Comparison of ENCODE assay signal across 1 cellular context in the genomic region with DNA sequence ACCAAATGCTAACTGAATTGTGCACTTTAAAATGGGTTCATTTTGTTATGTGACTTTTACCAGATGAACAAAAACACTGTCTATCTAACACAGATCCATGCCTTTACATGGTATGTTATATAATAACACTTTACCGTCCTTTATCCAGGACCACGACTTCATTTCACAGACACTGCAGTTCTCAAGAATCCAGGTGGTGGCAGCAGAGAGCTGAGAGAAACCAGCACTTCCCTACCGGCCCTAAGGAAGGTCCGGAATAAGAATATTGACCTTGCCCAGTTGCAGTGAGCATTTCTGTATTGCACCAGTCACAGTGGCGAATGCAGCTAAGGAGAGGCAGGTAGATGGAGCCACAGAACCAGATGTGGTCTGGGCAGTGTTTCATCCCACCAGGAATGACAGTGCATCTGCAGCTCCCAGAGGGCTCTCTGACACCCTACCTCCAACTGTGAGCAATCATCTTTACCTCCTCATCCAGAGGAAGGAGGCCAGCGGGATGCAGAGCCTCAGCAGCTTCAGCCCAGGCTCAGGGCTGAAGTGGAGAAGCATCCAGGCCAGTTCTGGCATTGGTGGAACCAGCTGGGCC.
TF ChIP-seq lines count a peak whose summit lies in the region.

No MANE protein-coding gene starts in this region.

TF ChIP-seq in H1, 55 proteins besides CTCF, POLR2A, EP300 and RAD21 (continued from another document):
- TF ChIP-seq, protein P1, sequence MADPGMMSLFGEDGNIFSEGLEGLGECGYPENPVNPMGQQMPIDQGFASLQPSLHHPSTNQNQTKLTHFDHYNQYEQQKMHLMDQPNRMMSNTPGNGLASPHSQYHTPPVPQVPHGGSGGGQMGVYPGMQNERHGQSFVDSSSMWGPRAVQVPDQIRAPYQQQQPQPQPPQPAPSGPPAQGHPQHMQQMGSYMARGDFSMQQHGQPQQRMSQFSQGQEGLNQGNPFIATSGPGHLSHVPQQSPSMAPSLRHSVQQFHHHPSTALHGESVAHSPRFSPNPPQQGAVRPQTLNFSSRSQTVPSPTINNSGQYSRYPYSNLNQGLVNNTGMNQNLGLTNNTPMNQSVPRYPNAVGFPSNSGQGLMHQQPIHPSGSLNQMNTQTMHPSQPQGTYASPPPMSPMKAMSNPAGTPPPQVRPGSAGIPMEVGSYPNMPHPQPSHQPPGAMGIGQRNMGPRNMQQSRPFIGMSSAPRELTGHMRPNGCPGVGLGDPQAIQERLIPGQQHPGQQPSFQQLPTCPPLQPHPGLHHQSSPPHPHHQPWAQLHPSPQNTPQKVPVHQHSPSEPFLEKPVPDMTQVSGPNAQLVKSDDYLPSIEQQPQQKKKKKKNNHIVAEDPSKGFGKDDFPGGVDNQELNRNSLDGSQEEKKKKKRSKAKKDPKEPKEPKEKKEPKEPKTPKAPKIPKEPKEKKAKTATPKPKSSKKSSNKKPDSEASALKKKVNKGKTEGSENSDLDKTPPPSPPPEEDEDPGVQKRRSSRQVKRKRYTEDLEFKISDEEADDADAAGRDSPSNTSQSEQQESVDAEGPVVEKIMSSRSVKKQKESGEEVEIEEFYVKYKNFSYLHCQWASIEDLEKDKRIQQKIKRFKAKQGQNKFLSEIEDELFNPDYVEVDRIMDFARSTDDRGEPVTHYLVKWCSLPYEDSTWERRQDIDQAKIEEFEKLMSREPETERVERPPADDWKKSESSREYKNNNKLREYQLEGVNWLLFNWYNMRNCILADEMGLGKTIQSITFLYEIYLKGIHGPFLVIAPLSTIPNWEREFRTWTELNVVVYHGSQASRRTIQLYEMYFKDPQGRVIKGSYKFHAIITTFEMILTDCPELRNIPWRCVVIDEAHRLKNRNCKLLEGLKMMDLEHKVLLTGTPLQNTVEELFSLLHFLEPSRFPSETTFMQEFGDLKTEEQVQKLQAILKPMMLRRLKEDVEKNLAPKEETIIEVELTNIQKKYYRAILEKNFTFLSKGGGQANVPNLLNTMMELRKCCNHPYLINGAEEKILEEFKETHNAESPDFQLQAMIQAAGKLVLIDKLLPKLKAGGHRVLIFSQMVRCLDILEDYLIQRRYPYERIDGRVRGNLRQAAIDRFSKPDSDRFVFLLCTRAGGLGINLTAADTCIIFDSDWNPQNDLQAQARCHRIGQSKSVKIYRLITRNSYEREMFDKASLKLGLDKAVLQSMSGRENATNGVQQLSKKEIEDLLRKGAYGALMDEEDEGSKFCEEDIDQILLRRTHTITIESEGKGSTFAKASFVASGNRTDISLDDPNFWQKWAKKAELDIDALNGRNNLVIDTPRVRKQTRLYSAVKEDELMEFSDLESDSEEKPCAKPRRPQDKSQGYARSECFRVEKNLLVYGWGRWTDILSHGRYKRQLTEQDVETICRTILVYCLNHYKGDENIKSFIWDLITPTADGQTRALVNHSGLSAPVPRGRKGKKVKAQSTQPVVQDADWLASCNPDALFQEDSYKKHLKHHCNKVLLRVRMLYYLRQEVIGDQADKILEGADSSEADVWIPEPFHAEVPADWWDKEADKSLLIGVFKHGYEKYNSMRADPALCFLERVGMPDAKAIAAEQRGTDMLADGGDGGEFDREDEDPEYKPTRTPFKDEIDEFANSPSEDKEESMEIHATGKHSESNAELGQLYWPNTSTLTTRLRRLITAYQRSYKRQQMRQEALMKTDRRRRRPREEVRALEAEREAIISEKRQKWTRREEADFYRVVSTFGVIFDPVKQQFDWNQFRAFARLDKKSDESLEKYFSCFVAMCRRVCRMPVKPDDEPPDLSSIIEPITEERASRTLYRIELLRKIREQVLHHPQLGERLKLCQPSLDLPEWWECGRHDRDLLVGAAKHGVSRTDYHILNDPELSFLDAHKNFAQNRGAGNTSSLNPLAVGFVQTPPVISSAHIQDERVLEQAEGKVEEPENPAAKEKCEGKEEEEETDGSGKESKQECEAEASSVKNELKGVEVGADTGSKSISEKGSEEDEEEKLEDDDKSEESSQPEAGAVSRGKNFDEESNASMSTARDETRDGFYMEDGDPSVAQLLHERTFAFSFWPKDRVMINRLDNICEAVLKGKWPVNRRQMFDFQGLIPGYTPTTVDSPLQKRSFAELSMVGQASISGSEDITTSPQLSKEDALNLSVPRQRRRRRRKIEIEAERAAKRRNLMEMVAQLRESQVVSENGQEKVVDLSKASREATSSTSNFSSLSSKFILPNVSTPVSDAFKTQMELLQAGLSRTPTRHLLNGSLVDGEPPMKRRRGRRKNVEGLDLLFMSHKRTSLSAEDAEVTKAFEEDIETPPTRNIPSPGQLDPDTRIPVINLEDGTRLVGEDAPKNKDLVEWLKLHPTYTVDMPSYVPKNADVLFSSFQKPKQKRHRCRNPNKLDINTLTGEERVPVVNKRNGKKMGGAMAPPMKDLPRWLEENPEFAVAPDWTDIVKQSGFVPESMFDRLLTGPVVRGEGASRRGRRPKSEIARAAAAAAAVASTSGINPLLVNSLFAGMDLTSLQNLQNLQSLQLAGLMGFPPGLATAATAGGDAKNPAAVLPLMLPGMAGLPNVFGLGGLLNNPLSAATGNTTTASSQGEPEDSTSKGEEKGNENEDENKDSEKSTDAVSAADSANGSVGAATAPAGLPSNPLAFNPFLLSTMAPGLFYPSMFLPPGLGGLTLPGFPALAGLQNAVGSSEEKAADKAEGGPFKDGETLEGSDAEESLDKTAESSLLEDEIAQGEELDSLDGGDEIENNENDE (IDR thresholded peaks at IDR 0.05; ENCODE audit: insufficient replicate concordance, low read length), result no peak
- TF ChIP-seq TAF1 (IDR thresholded peaks at IDR 0.05; ENCODE audit: low read depth, low read length) (no peak), POU5F1 (IDR thresholded peaks at IDR 0.05; ENCODE audit: low read depth, low read length) (no peak), BRCA1 (IDR thresholded peaks at IDR 0.05; ENCODE audit: low read depth, low read length) (no peak), RFX5 (IDR thresholded peaks at IDR 0.05; ENCODE audit: borderline replicate concordance, low read depth, low read length) (no peak)
